21 cellular contexts compared by ENCODE assay signal in genomic region chr18:46771141-46771540, GRCh38. TPM values are rescaled to one million over a fixed set of nuclear protein-coding genes. Genes with fewer than 3 reads are reported as not detected.
A peak's percentile ranks its signal among the peaks of the same experiment; 100 is the strongest.
DNase-seq lines count a peak whose midpoint lies in the region; ATAC-seq and TF ChIP-seq lines count a peak whose summit lies in the region.
"Had no signal": no experiment of that assay in that cellular context is flagged by ENCODE, and none has a peak within 500 bp of the region (broad histone marks: within the 10 kb centered on the region; RNA-seq: fewer than 3 reads in every experiment).

No MANE protein-coding gene starts in this region.

- CTCF ChIA-PET in WTC11 (lab: Charles Lee): interaction anchor here (1.0 to 4.7 kb wide), 2 partner anchors 23 to 113 kb away, joined by 4 to 23 read pairs; no protein-coding TSS in a partner anchor

- TF ChIP-seq CTCF in endothelial cell (IDR thresholded peaks at IDR 0.05; ENCODE audit: unreplicated experiment): no peak
- no peak for TF ChIP-seq CTCF in foreskin keratinocyte (conservative IDR thresholded peaks at IDR 0.05)
- TF ChIP-seq CTCF in WTC11 (IDR thresholded peaks at IDR 0.05): no peak

- H3K36me3 Mint-ChIP-seq in endothelial cell (ENCODE audit: low read depth, unreplicated experiment): no peaks in the 10 kb centered on the region
- H3K36me3 Mint-ChIP-seq in WTC11: no peaks in the 10 kb centered on the region

- H3K27me3 ChIP-seq in foreskin keratinocyte: peaks cover 3% of the 10 kb centered on the region

- peak overlapping the region; percentile 1 for H3K4me3 Mint-ChIP-seq in endothelial cell (ENCODE audit: unreplicated experiment)
- H3K4me3 Mint-ChIP-seq in WTC11: no peak overlapping the region
- H3K4me3 Mint-ChIP-seq: activated CD4-positive, alpha-beta T cell treated with anti-CD3 and anti-CD28 coated beads, Interleukin-2, amount 10 ng/mL, durations not matched to agents 7 days and 5 days had no signal

- H3K27ac Mint-ChIP-seq in endothelial cell (ENCODE audit: unreplicated experiment) (no peak overlapping the region), WTC11 (no peak overlapping the region)
- H3K27ac Mint-ChIP-seq: activated CD4-positive, alpha-beta T cell treated with anti-CD3 and anti-CD28 coated beads, Interleukin-2, amount 10 ng/mL, durations not matched to agents 7 days and 5 days had no signal

- H3K4me1 Mint-ChIP-seq in endothelial cell (ENCODE audit: unreplicated experiment) (peaks cover 4% of the 10 kb centered on the region), WTC11 (peaks cover 50% of the 10 kb centered on the region)
- H3K4me1 Mint-ChIP-seq: activated CD4-positive, alpha-beta T cell treated with anti-CD3 and anti-CD28 coated beads, Interleukin-2, amount 10 ng/mL, durations not matched to agents 7 days and 5 days had no signal

- POLR2A ChIA-PET in WTC11 (lab: Charles Lee): no interaction called here

- no peaks in the 10 kb centered on the region for H3K4me1 ChIP-seq in foreskin keratinocyte
- H3K4me1 ChIP-seq: A549, esophagus squamous epithelium had no signal

- DNase-seq in NCI-H748 (lab: John Stamatoyannopoulos, UW; ENCODE audit: unreplicated experiment): peak; percentile 16
- no peak for DNase-seq in NCI-H748 treated with DMSO at 0.1 percent for 48 hours (lab: John Stamatoyannopoulos, UW)
- DNase-seq in NCI-H69 (lab: John Stamatoyannopoulos, UW): peak; percentile 79
- DNase-seq in endothelial cell (ENCODE audit: low spot score): no peak
- DNase-seq in foreskin keratinocyte: no peak
- no peak for DNase-seq in activated naive CD4-positive, alpha-beta T cell treated with anti-CD3 and anti-CD28 coated beads, Interleukin-2, amount 50 U/mL, for 16 hours
- DNase-seq in GF-D8 (lab: John Stamatoyannopoulos, UW): no peak
- no peak for DNase-seq in WTC11 (ENCODE audit: low spot score)
- DNase-seq: activated CD4-positive, alpha-beta T cell treated with anti-CD3 and anti-CD28 coated beads, Interleukin-2, amount 10 ng/mL, durations not matched to agents 7 days and 5 days; activated CD8-positive, alpha-beta memory T cell treated with anti-CD3 and anti-CD28 coated beads, Interleukin-2, amount 50 U/mL, for 4 hours; activated effector memory CD4-positive, alpha-beta T cell treated with Interleukin-2 at 50 U/mL for 16 hours; central memory CD4-positive, alpha-beta T cell; effector CD8-positive, alpha-beta T cell; esophagus squamous epithelium; NCI-H226; RPMI8226; stimulated activated CD4-positive, alpha-beta T cell treated with anti-CD3 and anti-CD28 coated beads, Interleukin-4, amount 100 ng/mL, for 24 hours had no signal

- no peak overlapping the region for H3K27ac ChIP-seq in foreskin keratinocyte
- H3K27ac ChIP-seq: A549, C4-2B, esophagus squamous epithelium had no signal

- ATAC-seq in foreskin keratinocyte: no peak
- no peak for ATAC-seq in WTC11
- ATAC-seq: A549, K562, left lobe of liver had no signal

- H3K9me3 Mint-ChIP-seq in endothelial cell (ENCODE audit: unreplicated experiment): no peaks in the 10 kb centered on the region
- no peaks in the 10 kb centered on the region for H3K9me3 Mint-ChIP-seq in WTC11
- H3K9me3 Mint-ChIP-seq: activated CD4-positive, alpha-beta T cell treated with anti-CD3 and anti-CD28 coated beads, Interleukin-2, amount 10 ng/mL, durations not matched to agents 7 days and 5 days had no signal

- H3K27me3 Mint-ChIP-seq in endothelial cell (ENCODE audit: unreplicated experiment): peaks cover 5% of the 10 kb centered on the region
- H3K27me3 Mint-ChIP-seq in WTC11 (ENCODE audit: low read depth): peaks cover 3% of the 10 kb centered on the region; the same call in 1 of the 2 replicates

TF ChIP-seq in WTC11, 78 proteins besides CTCF, POLR2A, EP300 and RAD21 (continues in another document):
- TF ChIP-seq NR1H2 (CRISPR knock-in tag; IDR thresholded peaks at IDR 0.05) (no peak), IRF2 (CRISPR knock-in tag; IDR thresholded peaks at IDR 0.05; ENCODE audit: borderline replicate concordance, low read depth) (no peak), ZNF532 (CRISPR knock-in tag; IDR thresholded peaks at IDR 0.05; ENCODE audit: borderline replicate concordance) (no peak), SP1 (CRISPR knock-in tag; conservative IDR thresholded peaks at IDR 0.05) (no peak), KAT7 (CRISPR knock-in tag; IDR thresholded peaks at IDR 0.05; ENCODE audit: borderline replicate concordance) (no peak), PRRX2 (CRISPR knock-in tag; IDR thresholded peaks at IDR 0.05) (no peak), TCF7 (CRISPR knock-in tag; IDR thresholded peaks at IDR 0.05; ENCODE audit: low read depth) (no peak), E2F4 (CRISPR knock-in tag; IDR thresholded peaks at IDR 0.05; ENCODE audit: borderline replicate concordance, low read depth) (no peak), RORB (CRISPR knock-in tag; IDR thresholded peaks at IDR 0.05) (no peak), SMAD3 (CRISPR knock-in tag; IDR thresholded peaks at IDR 0.05; ENCODE audit: borderline replicate concordance) (no peak), NFATC4 (CRISPR knock-in tag; IDR thresholded peaks at IDR 0.05) (no peak), NR3C1 (CRISPR knock-in tag; conservative IDR thresholded peaks at IDR 0.05; ENCODE audit: low read depth) (no peak), USF1 (CRISPR knock-in tag; IDR thresholded peaks at IDR 0.05) (no peak)

RNA-seq across cellular contexts. Expression of gene ST8SIA5, which starts 14.3 kb away (rescaled TPM):
- total RNA-seq in endothelial cell (ENCODE audit: unreplicated experiment) (0.49 TPM), foreskin keratinocyte (not detected in 2 replicates), WTC11 (2021) (2.8 to 5.4 TPM (median 3.1 TPM) in 3 replicates)
- polyA plus RNA-seq in foreskin keratinocyte: not detected in 2 replicates
- total RNA-seq: esophagus squamous epithelium had no signal
- polyA plus RNA-seq: A549 had no signal

Comparison
In these comparisons a context has a peak if more than half of its experiments do, and no peak if none do; other contexts are left out.
1. DNase-seq: peak in NCI-H748 (single experiment) and NCI-H69 (single experiment); none in NCI-H748 treated with DMSO at 0.1 percent for 48 hours (single experiment), endothelial cell (single experiment), foreskin keratinocyte (0 of 2), activated naive CD4-positive, alpha-beta T cell treated with anti-CD3 and anti-CD28 coated beads, Interleukin-2, amount 50 U/mL, for 16 hours (single experiment), GF-D8 (single experiment) and WTC11 (single experiment).